Comparison of ENCODE assay signal across 2 cellular contexts in genomic region chr10:44858017-44858371, GRCh38.
TF ChIP-seq lines count a peak whose summit lies in the region.

No MANE protein-coding gene starts in this region.

TF ChIP-seq in HepG2, 621 proteins besides CTCF, POLR2A, EP300 and RAD21:
- TF ChIP-seq, protein P1, sequence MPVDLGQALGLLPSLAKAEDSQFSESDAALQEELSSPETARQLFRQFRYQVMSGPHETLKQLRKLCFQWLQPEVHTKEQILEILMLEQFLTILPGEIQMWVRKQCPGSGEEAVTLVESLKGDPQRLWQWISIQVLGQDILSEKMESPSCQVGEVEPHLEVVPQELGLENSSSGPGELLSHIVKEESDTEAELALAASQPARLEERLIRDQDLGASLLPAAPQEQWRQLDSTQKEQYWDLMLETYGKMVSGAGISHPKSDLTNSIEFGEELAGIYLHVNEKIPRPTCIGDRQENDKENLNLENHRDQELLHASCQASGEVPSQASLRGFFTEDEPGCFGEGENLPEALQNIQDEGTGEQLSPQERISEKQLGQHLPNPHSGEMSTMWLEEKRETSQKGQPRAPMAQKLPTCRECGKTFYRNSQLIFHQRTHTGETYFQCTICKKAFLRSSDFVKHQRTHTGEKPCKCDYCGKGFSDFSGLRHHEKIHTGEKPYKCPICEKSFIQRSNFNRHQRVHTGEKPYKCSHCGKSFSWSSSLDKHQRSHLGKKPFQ (CRISPR knock-in tag; IDR thresholded peaks at IDR 0.05; ENCODE audit: insufficient replicate concordance), result no peak
- TF ChIP-seq ZNF883 (CRISPR knock-in tag; IDR thresholded peaks at IDR 0.05; ENCODE audit: not compliant biosample characterization) (peak; percentile 44), NR2F2 (IDR thresholded peaks at IDR 0.05; ENCODE audit: borderline replicate concordance, low read depth) (no peak), MIXL1 (CRISPR knock-in tag; IDR thresholded peaks at IDR 0.05) (no peak), ZBTB20 (CRISPR knock-in tag; IDR thresholded peaks at IDR 0.05; ENCODE audit: borderline replicate concordance, low read depth) (no peak)

TF ChIP-seq in H1, 55 proteins besides CTCF, POLR2A, EP300 and RAD21:
- no peak for TF ChIP-seq TCF12 (IDR thresholded peaks at IDR 0.05; ENCODE audit: low read depth, low read length)
- no peak for TF ChIP-seq RFX5 (IDR thresholded peaks at IDR 0.05; ENCODE audit: borderline replicate concordance, low read depth, low read length)
- TF ChIP-seq SRF (IDR thresholded peaks at IDR 0.05; ENCODE audit: low read depth, low read length), result no peak
- TF ChIP-seq TAF7 (optimal IDR thresholded peaks at IDR 0.05; ENCODE audit: borderline replicate concordance, low read depth, low read length), result peak; percentile 18
- no peak for TF ChIP-seq BACH1 (IDR thresholded peaks at IDR 0.05; ENCODE audit: low read length)
